In the genomic region with DNA sequence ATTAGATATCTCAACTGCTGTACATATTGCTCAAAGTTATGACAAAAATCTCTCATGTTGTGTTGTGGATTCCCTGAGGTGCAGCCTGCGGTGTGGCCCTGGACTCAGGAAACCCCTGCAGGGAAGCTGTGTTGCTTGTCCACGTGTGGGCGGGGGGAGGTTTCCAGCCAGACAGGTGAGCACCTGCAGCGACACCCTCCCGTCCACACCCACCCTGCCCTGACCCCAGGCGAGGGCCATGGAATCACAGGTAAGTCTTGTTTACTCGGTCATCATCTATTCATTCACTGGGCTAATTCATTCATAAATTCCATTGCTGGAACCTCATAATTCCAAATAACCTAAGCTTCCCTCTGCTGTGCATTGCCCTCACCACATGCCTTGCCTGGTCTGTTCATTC, we compare ENCODE assay signal across 31 cellular contexts. TPM values are rescaled to one million over a fixed set of nuclear protein-coding genes. Genes with fewer than 3 reads are reported as not detected.
"Had no signal": no experiment of that assay in that cellular context is flagged by ENCODE, and none has a peak within 500 bp of the region (broad histone marks: within the 10 kb centered on the region; RNA-seq: fewer than 3 reads in every experiment).

No MANE protein-coding gene starts in this region.

- H3K27ac Mint-ChIP-seq: activated CD4-positive, alpha-beta memory T cell treated with anti-CD3 and anti-CD28 coated beads, Interleukin-2, amount 10 ng/mL, durations not matched to agents 7 days and 5 days; activated CD4-positive, alpha-beta T cell treated with anti-CD3 and anti-CD28 coated beads, Interleukin-2, amount 10 ng/mL, durations not matched to agents 24 days and 14 days; activated naive CD4-positive, alpha-beta T cell treated with anti-CD3 and anti-CD28 coated beads, Interleukin-2, amount 10 ng/mL, durations not matched to agents 7 days and 5 days; activated naive CD8-positive, alpha-beta T cell treated with anti-CD3 and anti-CD28 coated beads, Interleukin-2, amount 10 ng/mL, durations not matched to agents 7 days and 5 days; activated T-cell treated with anti-CD3 and anti-CD28 coated beads, Interleukin-2, amount 50 U/mL, for 24 hours; brain; natural killer cell; progenitor cell of endocrine pancreas; stimulated activated memory B cell treated with anti-CD40 and anti-IgM and Interleukin-4, amounts not matched to agents 10 μg/mL and 1 μg/mL and 100 μg/mL, for 72 hours; stimulated activated naive CD8-positive, alpha-beta T cell treated with anti-CD3 and anti-CD28 coated beads, Interleukin-15, amount 100 ng/mL, for 72 hours; T-helper 1 cell treated with Interleukin-12 subunit alpha and Interleukin-12 subunit beta and Interleukin-4 antibody, amounts not matched to agents 30 μg/mL and 1 μg/mL, for 36 hours had no signal

- H3K36me3 ChIP-seq: ascending aorta, cardiac muscle cell, gastrocnemius medialis, left ventricle myocardium inferior, WERI-Rb-1 had no signal

- DNase-seq: activated CD4-positive, alpha-beta memory T cell treated with anti-CD3 and anti-CD28 coated beads, Interleukin-2, amount 10 ng/mL, durations not matched to agents 7 days and 5 days; activated CD4-positive, alpha-beta T cell treated with anti-CD3 and anti-CD28 coated beads, Interleukin-2, amount 10 ng/mL, durations not matched to agents 24 days and 14 days; activated CD4-positive, CD25-positive, alpha-beta regulatory T cell treated with anti-CD3 and anti-CD28 coated beads, Interleukin-2, amount 50 U/mL, for 72 hours; activated CD8-positive, alpha-beta memory T cell treated with anti-CD3 and anti-CD28 coated beads, Interleukin-2, amount 50 U/mL, for 48 hours; activated gamma-delta T cell; activated naive CD4-positive, alpha-beta T cell treated with anti-CD3 and anti-CD28 coated beads, Interleukin-2, amount 10 ng/mL, durations not matched to agents 7 days and 5 days; activated naive CD8-positive, alpha-beta T cell treated with anti-CD3 and anti-CD28 coated beads, Interleukin-2, amount 10 ng/mL, durations not matched to agents 7 days and 5 days; activated T-cell treated with anti-CD3 and anti-CD28 coated beads, Interleukin-2, amount 50 U/mL, for 24 hours; dorsolateral prefrontal cortex; effector memory CD4-positive, alpha-beta T cell; gastrocnemius medialis; glutamatergic neuron; left ventricle myocardium inferior; natural killer cell; stimulated activated CD4-positive, alpha-beta T cell treated with anti-CD3 and anti-CD28 coated beads, Interleukin-1b, Interleukin-23, amount 100 ng/mL, for 48 hours; stimulated activated CD4-positive, alpha-beta T cell treated with anti-CD3 and anti-CD28 coated beads, Interleukin-4, amount 100 ng/mL, for 4 hours; stimulated activated CD8-positive, alpha-beta memory T cell treated with anti-CD3 and anti-CD28 coated beads, Interleukin-4, amount 100 ng/mL, for 48 hours; substantia nigra; T-helper 9 cell; WERI-Rb-1 had no signal

- H3K36me3 Mint-ChIP-seq: activated naive CD4-positive, alpha-beta T cell treated with anti-CD3 and anti-CD28 coated beads, Interleukin-2, amount 10 ng/mL, durations not matched to agents 7 days and 5 days; activated naive CD8-positive, alpha-beta T cell treated with anti-CD3 and anti-CD28 coated beads, Interleukin-2, amount 10 ng/mL, durations not matched to agents 7 days and 5 days; brain; natural killer cell; stimulated activated memory B cell treated with anti-CD40 and anti-IgM and Interleukin-4, amounts not matched to agents 10 μg/mL and 1 μg/mL and 100 μg/mL, for 72 hours had no signal

- H3K27ac ChIP-seq: ascending aorta, cardiac muscle cell, coronary artery, gastrocnemius medialis, left ventricle myocardium inferior, WERI-Rb-1 had no signal

- H3K4me1 Mint-ChIP-seq: activated CD4-positive, alpha-beta memory T cell treated with anti-CD3 and anti-CD28 coated beads, Interleukin-2, amount 10 ng/mL, durations not matched to agents 7 days and 5 days; activated CD4-positive, alpha-beta T cell treated with anti-CD3 and anti-CD28 coated beads, Interleukin-2, amount 10 ng/mL, durations not matched to agents 24 days and 14 days; activated naive CD4-positive, alpha-beta T cell treated with anti-CD3 and anti-CD28 coated beads, Interleukin-2, amount 10 ng/mL, durations not matched to agents 7 days and 5 days; activated naive CD8-positive, alpha-beta T cell treated with anti-CD3 and anti-CD28 coated beads, Interleukin-2, amount 10 ng/mL, durations not matched to agents 7 days and 5 days; brain; natural killer cell; stimulated activated memory B cell treated with anti-CD40 and anti-IgM and Interleukin-4, amounts not matched to agents 10 μg/mL and 1 μg/mL and 100 μg/mL, for 72 hours; stimulated activated naive CD8-positive, alpha-beta T cell treated with anti-CD3 and anti-CD28 coated beads, Interleukin-15, amount 100 ng/mL, for 72 hours had no signal

- H3K9me3 Mint-ChIP-seq: activated CD4-positive, alpha-beta memory T cell treated with anti-CD3 and anti-CD28 coated beads, Interleukin-2, amount 10 ng/mL, durations not matched to agents 7 days and 5 days; activated CD4-positive, alpha-beta T cell treated with anti-CD3 and anti-CD28 coated beads, Interleukin-2, amount 10 ng/mL, durations not matched to agents 24 days and 14 days; activated naive CD4-positive, alpha-beta T cell treated with anti-CD3 and anti-CD28 coated beads, Interleukin-2, amount 10 ng/mL, durations not matched to agents 7 days and 5 days; activated naive CD8-positive, alpha-beta T cell treated with anti-CD3 and anti-CD28 coated beads, Interleukin-2, amount 10 ng/mL, durations not matched to agents 7 days and 5 days; activated T-cell treated with anti-CD3 and anti-CD28 coated beads, Interleukin-2, amount 50 U/mL, for 24 hours; natural killer cell; stimulated activated memory B cell treated with anti-CD40 and anti-IgM and Interleukin-4, amounts not matched to agents 10 μg/mL and 1 μg/mL and 100 μg/mL, for 72 hours; stimulated activated naive CD8-positive, alpha-beta T cell treated with anti-CD3 and anti-CD28 coated beads, Interleukin-15, amount 100 ng/mL, for 72 hours; T-helper 1 cell treated with Interleukin-12 subunit alpha and Interleukin-12 subunit beta and Interleukin-4 antibody, amounts not matched to agents 30 μg/mL and 1 μg/mL, for 36 hours had no signal

- H3K27me3 ChIP-seq: ascending aorta, cardiac muscle cell, dorsolateral prefrontal cortex had no signal

- H3K4me3 ChIP-seq: ascending aorta, cardiac muscle cell, coronary artery, dorsolateral prefrontal cortex, gastrocnemius medialis, left ventricle myocardium inferior, lung, smooth muscle cell had no signal

- H3K4me2 ChIP-seq: smooth muscle cell had no signal

- FAIRE-seq: TTC549 had no signal

- H3K4me3 Mint-ChIP-seq: activated CD4-positive, alpha-beta memory T cell treated with anti-CD3 and anti-CD28 coated beads, Interleukin-2, amount 10 ng/mL, durations not matched to agents 7 days and 5 days; activated CD4-positive, alpha-beta T cell treated with anti-CD3 and anti-CD28 coated beads, Interleukin-2, amount 10 ng/mL, durations not matched to agents 24 days and 14 days; activated naive CD4-positive, alpha-beta T cell treated with anti-CD3 and anti-CD28 coated beads, Interleukin-2, amount 10 ng/mL, durations not matched to agents 7 days and 5 days; activated naive CD8-positive, alpha-beta T cell treated with anti-CD3 and anti-CD28 coated beads, Interleukin-2, amount 10 ng/mL, durations not matched to agents 7 days and 5 days; activated T-cell treated with anti-CD3 and anti-CD28 coated beads, Interleukin-2, amount 50 U/mL, for 24 hours; natural killer cell; stimulated activated memory B cell treated with anti-CD40 and anti-IgM and Interleukin-4, amounts not matched to agents 10 μg/mL and 1 μg/mL and 100 μg/mL, for 72 hours; stimulated activated naive CD8-positive, alpha-beta T cell treated with anti-CD3 and anti-CD28 coated beads, Interleukin-15, amount 100 ng/mL, for 72 hours; T-helper 1 cell treated with Interleukin-12 subunit alpha and Interleukin-12 subunit beta and Interleukin-4 antibody, amounts not matched to agents 30 μg/mL and 1 μg/mL, for 36 hours had no signal

- H3K4me1 ChIP-seq: ascending aorta, gastrocnemius medialis, left ventricle myocardium inferior had no signal

- H3K9me3 ChIP-seq: ascending aorta, gastrocnemius medialis, left ventricle myocardium inferior had no signal

RNA-seq across cellular contexts. Expression of a gene that starts 14.1 kb away (rescaled TPM):
- total RNA-seq: activated naive CD8-positive, alpha-beta T cell treated with anti-CD3 and anti-CD28 coated beads, Interleukin-2, amount 10 ng/mL, durations not matched to agents 7 days and 5 days; left ventricle myocardium inferior had no signal
- polyA plus RNA-seq: cardiac muscle cell had no signal
